Comparison of ENCODE assay signal across 15 cellular contexts in the genomic region with DNA sequence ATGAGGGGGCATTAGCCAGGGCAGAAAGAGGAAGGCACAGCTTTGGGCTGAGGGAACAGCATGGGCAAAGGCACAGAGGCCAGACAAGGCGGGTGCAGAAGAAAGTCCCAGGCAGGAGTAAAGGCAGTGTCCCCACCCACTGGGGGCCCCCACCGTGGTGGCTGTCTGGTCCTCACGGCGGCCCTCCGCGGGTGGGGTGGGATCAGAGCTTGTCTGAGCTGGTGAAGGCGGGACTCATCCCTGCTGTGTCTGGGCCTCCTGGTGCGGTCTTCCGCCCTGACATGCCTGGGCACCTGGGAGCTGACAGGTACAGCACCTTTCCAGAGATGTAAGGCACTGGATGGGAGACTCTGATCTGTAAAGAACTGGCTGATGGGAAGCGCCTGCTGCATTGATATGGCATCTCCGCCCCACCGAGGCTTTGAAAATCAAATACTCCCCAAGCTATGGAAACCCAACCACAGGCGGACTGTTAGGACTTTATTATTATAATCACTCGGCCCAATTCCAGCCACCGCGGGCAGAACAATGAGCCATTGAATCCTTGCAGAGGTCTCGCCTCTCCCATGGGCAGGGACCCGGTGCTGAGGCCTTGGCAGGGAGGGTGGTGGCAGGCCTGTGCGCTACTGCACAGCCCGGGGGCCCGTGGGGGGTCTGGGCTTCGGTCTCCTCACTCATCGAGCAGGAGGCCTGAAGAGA. TPM values are rescaled to one million over a fixed set of nuclear protein-coding genes. Genes with fewer than 3 reads are reported as not detected.
DNase-seq lines count a peak whose midpoint lies in the region; ATAC-seq and TF ChIP-seq lines count a peak whose summit lies in the region.
"Had no signal": no experiment of that assay in that cellular context is flagged by ENCODE, and none has a peak within 500 bp of the region (broad histone marks: within the 10 kb centered on the region; RNA-seq: fewer than 3 reads in every experiment).

No MANE protein-coding gene starts in this region.

- H3K4me1 ChIP-seq in SK-N-SH (ENCODE audit: control insufficient read depth in 1 of 2, insufficient read depth in 2 of 2, low read depth in 1 of 2, low read length in 1 of 2) (no peaks in the 10 kb centered on the region; a peak in 1 of 4 replicates), mesenchymal stem cell (ENCODE audit: control insufficient read depth, insufficient read depth, low read depth, low read length) (peaks cover 2% of the 10 kb centered on the region)

- H3K27me3 Mint-ChIP-seq in activated T-cell treated with anti-CD3 and anti-CD28 coated beads, Interleukin-2, amount 50 U/mL, for 4 hours (ENCODE audit: low read depth) = no peaks in the 10 kb centered on the region
- H3K27me3 Mint-ChIP-seq in activated CD8-positive, alpha-beta T cell treated with anti-CD3 and anti-CD28 coated beads, Interleukin-2, amount 10 ng/mL, durations not matched to agents 7 days and 5 days (ENCODE audit: low read depth) = no peaks in the 10 kb centered on the region
- H3K27me3 Mint-ChIP-seq: activated B cell treated with CpG ODN at 0.5 μM for 24 hours; activated naive CD8-positive, alpha-beta T cell treated with anti-CD3 and anti-CD28 coated beads for 36 hours had no signal

- WGBS in SK-N-SH (ENCODE audit: low lambda C conversion rate) = 91% methylated on average over 15 of the region's 23 CpGs
- 92% methylated on average over 23 of the region's 23 CpGs for WGBS in mesenchymal stem cell

- no peak overlapping the region for H2BK120ac ChIP-seq in mesenchymal stem cell (ENCODE audit: low read depth, low read length)

- H3K36me3 ChIP-seq in SK-N-SH (replicated peaks in 1 of 2; ENCODE audit: control insufficient read depth in 1 of 2, insufficient read depth in 2 of 2, low read length in 1 of 2) (no peaks in the 10 kb centered on the region), mesenchymal stem cell (ENCODE audit: control insufficient read depth in 1 of 2, insufficient read depth in 2 of 2, low read depth in 1 of 2, low read length in 2 of 2) (peaks cover 0 to 20% of the 10 kb centered on the region in 2 experiments)

- H3K27ac ChIP-seq in SK-N-SH (ENCODE audit: low read depth in 2 of 2, low read length in 1 of 2) (no peak overlapping the region), mesenchymal stem cell (ENCODE audit: low read length, poor library complexity, severe bottlenecking) (no peak overlapping the region)
- H3K27ac ChIP-seq: PC-9 had no signal

- no peak overlapping the region for H3K4ac ChIP-seq in mesenchymal stem cell (ENCODE audit: low read depth in 1 of 2, low read length in 2 of 2)

- ATAC-seq in activated T-cell treated with anti-CD3 and anti-CD28 coated beads, Interleukin-2, amount 50 U/mL, for 4 hours = no peak
- no peak for ATAC-seq in activated CD8-positive, alpha-beta T cell treated with anti-CD3 and anti-CD28 coated beads, Interleukin-2, amount 10 ng/mL, durations not matched to agents 7 days and 5 days

- no peaks in the 10 kb centered on the region for H3K9me3 Mint-ChIP-seq in activated T-cell treated with anti-CD3 and anti-CD28 coated beads, Interleukin-2, amount 50 U/mL, for 4 hours
- H3K9me3 Mint-ChIP-seq in activated CD8-positive, alpha-beta T cell treated with anti-CD3 and anti-CD28 coated beads, Interleukin-2, amount 10 ng/mL, durations not matched to agents 7 days and 5 days (ENCODE audit: insufficient read depth) = no peaks in the 10 kb centered on the region
- H3K9me3 Mint-ChIP-seq: activated B cell treated with CpG ODN at 0.5 μM for 24 hours; activated naive CD8-positive, alpha-beta T cell treated with anti-CD3 and anti-CD28 coated beads for 36 hours; nephron had no signal

- no peaks in the 10 kb centered on the region for H3K36me3 Mint-ChIP-seq in activated T-cell treated with anti-CD3 and anti-CD28 coated beads, Interleukin-2, amount 50 U/mL, for 4 hours (ENCODE audit: insufficient read depth)
- H3K36me3 Mint-ChIP-seq in activated CD8-positive, alpha-beta T cell treated with anti-CD3 and anti-CD28 coated beads, Interleukin-2, amount 10 ng/mL, durations not matched to agents 7 days and 5 days (ENCODE audit: low read depth) = no peaks in the 10 kb centered on the region
- H3K36me3 Mint-ChIP-seq: activated naive CD8-positive, alpha-beta T cell treated with anti-CD3 and anti-CD28 coated beads for 36 hours had no signal

- DNase-seq in NCI-H2171 treated with DMSO at 0.1 percent for 48 hours (lab: John Stamatoyannopoulos, UW) (peak; percentile 32), NCI-H2171 (lab: John Stamatoyannopoulos, UW) (no peak), islet precursor cell (peak; percentile 40), SK-N-SH (no peak), mesenchymal stem cell (no peak)
- DNase-seq in activated T-cell treated with anti-CD3 and anti-CD28 coated beads, Interleukin-2, amount 50 U/mL, for 4 hours = peak; percentile 2
- peak; percentile 16 for DNase-seq in stimulated activated CD8-positive, alpha-beta memory T cell treated with anti-CD3 and anti-CD28 coated beads, Interleukin-4, amount 100 ng/mL, for 48 hours
- DNase-seq in activated CD8-positive, alpha-beta T cell treated with anti-CD3 and anti-CD28 coated beads, Interleukin-2, amount 10 ng/mL, durations not matched to agents 7 days and 5 days = no peak
- DNase-seq: activated B cell treated with CpG ODN at 0.5 μM for 24 hours; activated naive CD8-positive, alpha-beta T cell treated with anti-CD3 and anti-CD28 coated beads for 36 hours; DMS53; effector CD8-positive, alpha-beta T cell; NCI-H1417 treated with DMSO at 0.1 percent for 48 hours; PC-9 had no signal

- H3K9me3 ChIP-seq in SK-N-SH (no peaks in the 10 kb centered on the region), mesenchymal stem cell (ENCODE audit: control insufficient read depth, low read length) (no peaks in the 10 kb centered on the region)

- H3F3A ChIP-seq in SK-N-SH (replicated peaks; ENCODE audit: insufficient read depth) = no peaks in the 10 kb centered on the region

- H3K4me3 ChIP-seq in SK-N-SH (ENCODE audit: low read depth in 2 of 2, low read length in 1 of 2) (no peak overlapping the region), mesenchymal stem cell (ENCODE audit: insufficient read depth in 1 of 2, low read depth in 1 of 2, low read length in 2 of 2) (no peak overlapping the region)
- H3K4me3 ChIP-seq: PC-9 had no signal

- H3K9me2 ChIP-seq in SK-N-SH = no peaks in the 10 kb centered on the region

- POLR2A ChIA-PET in activated CD8-positive, alpha-beta T cell treated with anti-CD3 and anti-CD28 coated beads, Interleukin-2, amount 10 ng/mL, durations not matched to agents 7 days and 5 days (lab: Charles Lee) = interaction anchor here (1.6 kb wide), 1 partner anchor 13 kb away, joined by 3 read pairs; no protein-coding TSS in a partner anchor
- POLR2A ChIA-PET in SK-N-SH (lab: Yijun Ruan, JAX) = interaction anchor here (0.6 kb wide), 1 partner anchor 47 kb away, joined by 3 read pairs; no protein-coding TSS in a partner anchor

- no peak for TF ChIP-seq EP300 in SK-N-SH (IDR thresholded peaks at IDR 0.05; ENCODE audit: borderline replicate concordance in 1 of 2, low read depth in 1 of 2, low read length in 1 of 2)

- H3K9ac ChIP-seq in SK-N-SH (no peak overlapping the region), mesenchymal stem cell (ENCODE audit: low read length) (no peak overlapping the region)

- no peak for TF ChIP-seq CTCF in SK-N-SH (IDR thresholded peaks at IDR 0.05)

- peak overlapping the region in 1 of 2 experiments; percentile 7 for H2BK12ac ChIP-seq in mesenchymal stem cell (ENCODE audit: low read length in 2 of 2)

- H2AK5ac ChIP-seq in mesenchymal stem cell (ENCODE audit: low read length, severe bottlenecking) = no peak overlapping the region

- H3K27me3 ChIP-seq in SK-N-SH (ENCODE audit: insufficient read depth) (no peaks in the 10 kb centered on the region), mesenchymal stem cell (ENCODE audit: control insufficient read depth in 1 of 2, insufficient read depth in 1 of 2, low read length in 2 of 2) (no peaks in the 10 kb centered on the region)

- H3K14ac ChIP-seq in mesenchymal stem cell (ENCODE audit: low read length in 2 of 2) = no peak overlapping the region

- peaks cover under 1% of the 10 kb centered on the region for H3K4me1 Mint-ChIP-seq in activated T-cell treated with anti-CD3 and anti-CD28 coated beads, Interleukin-2, amount 50 U/mL, for 4 hours (ENCODE audit: low read depth)
- H3K4me1 Mint-ChIP-seq in activated CD8-positive, alpha-beta T cell treated with anti-CD3 and anti-CD28 coated beads, Interleukin-2, amount 10 ng/mL, durations not matched to agents 7 days and 5 days (ENCODE audit: low read depth) = peaks cover under 1% of the 10 kb centered on the region
- H3K4me1 Mint-ChIP-seq: activated B cell treated with CpG ODN at 0.5 μM for 24 hours; activated naive CD8-positive, alpha-beta T cell treated with anti-CD3 and anti-CD28 coated beads for 36 hours had no signal

- peaks cover 6% of the 10 kb centered on the region for H3K79me1 ChIP-seq in mesenchymal stem cell (replicated peaks; ENCODE audit: low read length, poor library complexity, severe bottlenecking)

- no peak for TF ChIP-seq RAD21 in SK-N-SH (IDR thresholded peaks at IDR 0.05; ENCODE audit: low read length)

- no peak overlapping the region for H3K27ac Mint-ChIP-seq in activated CD8-positive, alpha-beta T cell treated with anti-CD3 and anti-CD28 coated beads, Interleukin-2, amount 10 ng/mL, durations not matched to agents 7 days and 5 days
- H3K27ac Mint-ChIP-seq: activated B cell treated with CpG ODN at 0.5 μM for 24 hours; activated naive CD8-positive, alpha-beta T cell treated with anti-CD3 and anti-CD28 coated beads for 36 hours; nephron had no signal

- no peak overlapping the region for H3K4me3 Mint-ChIP-seq in activated T-cell treated with anti-CD3 and anti-CD28 coated beads, Interleukin-2, amount 50 U/mL, for 4 hours
- no peak overlapping the region for H3K4me3 Mint-ChIP-seq in activated CD8-positive, alpha-beta T cell treated with anti-CD3 and anti-CD28 coated beads, Interleukin-2, amount 10 ng/mL, durations not matched to agents 7 days and 5 days
- H3K4me3 Mint-ChIP-seq: activated B cell treated with CpG ODN at 0.5 μM for 24 hours; activated naive CD8-positive, alpha-beta T cell treated with anti-CD3 and anti-CD28 coated beads for 36 hours; nephron had no signal

- H3K4me2 ChIP-seq in SK-N-SH (no peak overlapping the region), mesenchymal stem cell (ENCODE audit: low read length, poor library complexity, severe bottlenecking) (no peak overlapping the region)
- H3K4me2 ChIP-seq: PC-9 had no signal

- no peak overlapping the region for H2AFZ ChIP-seq in SK-N-SH (ENCODE audit: low read depth)
- H2AFZ ChIP-seq in mesenchymal stem cell (ENCODE audit: low read depth, low read length) = no peak overlapping the region
- H2AFZ ChIP-seq: PC-9 had no signal

- no peak overlapping the region for H3K18ac ChIP-seq in mesenchymal stem cell (ENCODE audit: low read depth in 1 of 2, low read length in 2 of 2)

- H3K23ac ChIP-seq in mesenchymal stem cell (ENCODE audit: low read length in 2 of 2) = no peak overlapping the region

- H2BK5ac ChIP-seq in mesenchymal stem cell (ENCODE audit: low read depth, low read length, poor library complexity, severe bottlenecking) = no peak overlapping the region

- no peaks in the 10 kb centered on the region for H3K79me2 ChIP-seq in SK-N-SH (ENCODE audit: insufficient read depth)

- H2BK15ac ChIP-seq in mesenchymal stem cell (ENCODE audit: low read depth, poor library complexity, severe bottlenecking) = no peak overlapping the region

- no peak overlapping the region for H4K91ac ChIP-seq in mesenchymal stem cell (ENCODE audit: low read length)

- H4K20me1 ChIP-seq in SK-N-SH (ENCODE audit: insufficient read depth) = no peaks in the 10 kb centered on the region

- CTCF ChIA-PET in activated CD8-positive, alpha-beta T cell treated with anti-CD3 and anti-CD28 coated beads, Interleukin-2, amount 10 ng/mL, durations not matched to agents 7 days and 5 days (lab: Charles Lee) = interaction anchor here (0.9 kb wide), 1 partner anchor 13 kb away, joined by 4 read pairs; no protein-coding TSS in a partner anchor
- CTCF ChIA-PET in SK-N-SH (lab: Yijun Ruan, JAX) = interaction anchor here (0.9 to 4.1 kb wide), 5 partner anchors 13 to 138 kb away, joined by 3 to 22 read pairs (median 3); no protein-coding TSS in a partner anchor

- no peak overlapping the region for H4K8ac ChIP-seq in mesenchymal stem cell (ENCODE audit: low read length)

RNA-seq across cellular contexts. Expression of gene GNB1L, which starts 14.2 kb away (rescaled TPM):
- total RNA-seq in activated T-cell treated with anti-CD3 and anti-CD28 coated beads, Interleukin-2, amount 50 U/mL, for 4 hours = 10 to 100 TPM; 25.9 to 26.3 (median 26.0) TPM
- total RNA-seq in activated CD8-positive, alpha-beta T cell treated with anti-CD3 and anti-CD28 coated beads, Interleukin-2, amount 10 ng/mL, durations not matched to agents 7 days and 5 days = 10 to 100 TPM in 1 of 2 experiments, 1 to 10 TPM in 1; 9.7 to 10.3 TPM
- polyA plus RNA-seq in SK-N-SH (2012; rRNA removed) = 3.2 and 5.9 TPM in 2 replicates
- polyA plus RNA-seq in SK-N-SH (2012; cell fraction: cytosol; rRNA removed) = 2.0 and 4.8 TPM in 2 replicates
- polyA plus RNA-seq in SK-N-SH (2012; cell fraction: nucleus; rRNA removed) = 7.7 and 10.0 TPM in 2 replicates
- 3.9 TPM for polyA plus RNA-seq in mesenchymal stem cell (2013, experiment 1 of 2)
- polyA plus RNA-seq in mesenchymal stem cell (2013, experiment 2 of 2) = 3.9 TPM

RNA-seq across cellular contexts. Expression of gene RTL10, which starts 14.2 kb away (rescaled TPM):
- 10 to 100 TPM; 13.7 to 19.5 (median 14.5) TPM for total RNA-seq in activated T-cell treated with anti-CD3 and anti-CD28 coated beads, Interleukin-2, amount 50 U/mL, for 4 hours
- total RNA-seq in activated CD8-positive, alpha-beta T cell treated with anti-CD3 and anti-CD28 coated beads, Interleukin-2, amount 10 ng/mL, durations not matched to agents 7 days and 5 days = 10 to 100 TPM; 16.1 to 17.0 TPM
- polyA plus RNA-seq in SK-N-SH (2012; rRNA removed) = 7.8 and 8.0 TPM in 2 replicates
- polyA plus RNA-seq in SK-N-SH (2012; cell fraction: cytosol; rRNA removed) = 3.0 and 4.0 TPM in 2 replicates
- polyA plus RNA-seq in SK-N-SH (2012; cell fraction: nucleus; rRNA removed) = 23.0 and 24.3 TPM in 2 replicates
- 6.4 TPM for polyA plus RNA-seq in mesenchymal stem cell (2013, experiment 1 of 2)
- 7.2 TPM for polyA plus RNA-seq in mesenchymal stem cell (2013, experiment 2 of 2)

Comparison
In these comparisons a context has a peak if more than half of its experiments do, and no peak if none do; other contexts are left out.
1. DNase-seq: peak in NCI-H2171 treated with DMSO at 0.1 percent for 48 hours (single experiment), activated T-cell treated with anti-CD3 and anti-CD28 coated beads, Interleukin-2, amount 50 U/mL, for 4 hours (single experiment), islet precursor cell (single experiment) and stimulated activated CD8-positive, alpha-beta memory T cell treated with anti-CD3 and anti-CD28 coated beads, Interleukin-4, amount 100 ng/mL, for 48 hours (single experiment); none in NCI-H2171 (single experiment), activated CD8-positive, alpha-beta T cell treated with anti-CD3 and anti-CD28 coated beads, Interleukin-2, amount 10 ng/mL, durations not matched to agents 7 days and 5 days (single experiment), SK-N-SH (single experiment) and mesenchymal stem cell (single experiment).